Comparison of ENCODE assay signal across 28 cellular contexts in genomic region chr2:75964646-75965045, GRCh38.
"Had no signal": no experiment of that assay in that cellular context is flagged by ENCODE, and none has a peak within 500 bp of the region (broad histone marks: within the 10 kb centered on the region; RNA-seq: fewer than 3 reads in every experiment).

No MANE protein-coding gene starts in this region.

- H3K36me3 Mint-ChIP-seq: neural progenitor cell; stimulated activated memory B cell treated with anti-CD40 and anti-IgM and Interleukin-4, amounts not matched to agents 10 μg/mL and 1 μg/mL and 100 μg/mL, for 72 hours had no signal

- H3K36me3 ChIP-seq: neural progenitor cell, ovary, right lobe of liver, sigmoid colon, suprapubic skin, tibial artery, transverse colon, upper lobe of left lung, vagina had no signal

- H3K4me1 ChIP-seq: parathyroid adenoma, psoas muscle, right lobe of liver, sigmoid colon, suprapubic skin, testis, tibial artery, transverse colon, upper lobe of left lung, vagina had no signal

- H3K4me3 ChIP-seq: neural progenitor cell, ovary, psoas muscle, right lobe of liver, sigmoid colon, suprapubic skin, testis, tibial artery, transverse colon, upper lobe of left lung, vagina had no signal

- DNase-seq: natural killer cell; occipital lobe; ovary; posterior cingulate gyrus; psoas muscle; right cardiac atrium; right lobe of liver; sigmoid colon; small intestine; stimulated activated CD4-positive, alpha-beta T cell treated with anti-CD3 and anti-CD28 coated beads, Interleukin-15, amount 100 ng/mL, for 24 hours; stimulated activated CD4-positive, alpha-beta T cell treated with anti-CD3 and anti-CD28 coated beads, Interleukin-2, amount 100 ng/mL, for 24 hours; stimulated activated CD4-positive, alpha-beta T cell treated with anti-CD3 and anti-CD28 coated beads, Interleukin-2, amount 100 ng/mL, for 48 hours; stimulated activated CD4-positive, alpha-beta T cell treated with anti-CD3 and anti-CD28 coated beads, Interleukin-4, amount 100 ng/mL, for 24 hours; stimulated activated naive CD4-positive, alpha-beta T cell; stimulated activated naive CD8-positive, alpha-beta T cell treated with anti-CD3 and anti-CD28 coated beads, Interleukin-15, amount 100 ng/mL, for 72 hours; stimulated activated naive CD8-positive, alpha-beta T cell treated with anti-CD3 and anti-CD28 coated beads, Interleukin-15, Interleukin-2, amounts not matched to agents 100 U/mL and 50 U/mL, for 24 hours; substantia nigra; testis; tibial artery; transverse colon; upper lobe of left lung had no signal

- ATAC-seq: natural killer cell; psoas muscle; right cardiac atrium; right lobe of liver; stimulated activated memory B cell treated with anti-CD40 and anti-IgM and Interleukin-4, amounts not matched to agents 10 μg/mL and 1 μg/mL and 100 μg/mL, for 72 hours; stimulated activated naive CD8-positive, alpha-beta T cell treated with anti-CD3 and anti-CD28 coated beads, Interleukin-15, amount 100 ng/mL, for 72 hours; stimulated activated naive CD8-positive, alpha-beta T cell treated with anti-CD3 and anti-CD28 coated beads, Interleukin-15, Interleukin-2, amounts not matched to agents 100 U/mL and 50 U/mL, for 24 hours had no signal

- H3K27ac ChIP-seq: neural progenitor cell, ovary, parathyroid adenoma, psoas muscle, right lobe of liver, sigmoid colon, suprapubic skin, testis, tibial artery, transverse colon, upper lobe of left lung, vagina had no signal

- H3K27ac Mint-ChIP-seq: natural killer cell; nephron; neural progenitor cell; progenitor cell of endocrine pancreas; stimulated activated memory B cell treated with anti-CD40 and anti-IgM and Interleukin-4, amounts not matched to agents 10 μg/mL and 1 μg/mL and 100 μg/mL, for 72 hours; stimulated activated naive CD8-positive, alpha-beta T cell treated with anti-CD3 and anti-CD28 coated beads, Interleukin-15, amount 100 ng/mL, for 72 hours had no signal

- H3K27me3 ChIP-seq: neural progenitor cell, ovary, sigmoid colon, suprapubic skin, testis, tibial artery, transverse colon, upper lobe of left lung, vagina had no signal

- H3K27me3 Mint-ChIP-seq: progenitor cell of endocrine pancreas; stimulated activated memory B cell treated with anti-CD40 and anti-IgM and Interleukin-4, amounts not matched to agents 10 μg/mL and 1 μg/mL and 100 μg/mL, for 72 hours; stimulated activated naive CD8-positive, alpha-beta T cell treated with anti-CD3 and anti-CD28 coated beads, Interleukin-15, amount 100 ng/mL, for 72 hours had no signal

- H3K4me3 Mint-ChIP-seq: natural killer cell; nephron; neural progenitor cell; stimulated activated memory B cell treated with anti-CD40 and anti-IgM and Interleukin-4, amounts not matched to agents 10 μg/mL and 1 μg/mL and 100 μg/mL, for 72 hours; stimulated activated naive CD8-positive, alpha-beta T cell treated with anti-CD3 and anti-CD28 coated beads, Interleukin-15, amount 100 ng/mL, for 72 hours had no signal

- H3K9me3 ChIP-seq: ovary, psoas muscle, right lobe of liver, sigmoid colon, suprapubic skin, testis, tibial artery, transverse colon, upper lobe of left lung, vagina had no signal

- H3K4me1 Mint-ChIP-seq: natural killer cell; nephron; stimulated activated memory B cell treated with anti-CD40 and anti-IgM and Interleukin-4, amounts not matched to agents 10 μg/mL and 1 μg/mL and 100 μg/mL, for 72 hours; stimulated activated naive CD8-positive, alpha-beta T cell treated with anti-CD3 and anti-CD28 coated beads, Interleukin-15, amount 100 ng/mL, for 72 hours had no signal
